9 cellular contexts compared by ENCODE assay signal in genomic region chr12:109833307-109834189, GRCh38. TPM values are rescaled to one million over a fixed set of nuclear protein-coding genes. Genes with fewer than 3 reads are reported as not detected.
DNase-seq lines count a peak whose midpoint lies in the region; ATAC-seq and TF ChIP-seq lines count a peak whose summit lies in the region.
"Had no signal": no experiment of that assay in that cellular context is flagged by ENCODE, and none has a peak within 500 bp of the region (broad histone marks: within the 10 kb centered on the region; RNA-seq: fewer than 3 reads in every experiment).

TRPV4 (minus strand) TSS chr12:109833398; CDS start chr12:109814796, 18,602 bp downstream.

- H3K4me1 ChIP-seq in breast epithelium (no peaks in the 10 kb centered on the region), esophagus muscularis mucosa (peaks cover 2 to 18% (median 11%) of the 10 kb centered on the region in 4 donors), mesendoderm (ENCODE audit: control insufficient read depth, low read depth, low read length) (no peaks in the 10 kb centered on the region), MM.1S (ENCODE audit: low read length) (no peaks in the 10 kb centered on the region)

- H3K4me1 Mint-ChIP-seq in MCF 10A (ENCODE audit: insufficient read depth, unreplicated experiment) = peaks cover 17% of the 10 kb centered on the region

- no peaks in the 10 kb centered on the region for H3K36me3 Mint-ChIP-seq in MCF 10A (ENCODE audit: insufficient read depth, unreplicated experiment)

- H3F3A ChIP-seq in MM.1S (ENCODE audit: insufficient read depth, low read length) = no peaks in the 10 kb centered on the region

- no peak within 1 kb of the TSS for H4K8ac ChIP-seq in mesendoderm (ENCODE audit: low read depth, low read length)

- H3K27ac ChIP-seq in breast epithelium (peak within 1 kb of the TSS in 1 of 2 donors; percentile 58), esophagus muscularis mucosa (replicated peaks in 1 of 4) (no peak within 1 kb of the TSS), mesendoderm (ENCODE audit: low read depth, low read length) (no peak within 1 kb of the TSS), MM.1S (ENCODE audit: low read length) (no peak within 1 kb of the TSS), WERI-Rb-1 (no peak within 1 kb of the TSS)

- intact Hi-C loops in breast epithelium (cut with DNase I; ENCODE audit: low total_unique reads) = no loop called here
- intact Hi-C loops in MCF 10A (cut with micrococcal nuclease) = no loop called here
- intact Hi-C loops in esophagus muscularis mucosa (cut with DNase I) = no loop called here

- H3K23ac ChIP-seq in mesendoderm (ENCODE audit: low read length) = no peak within 1 kb of the TSS

- TF ChIP-seq POLR2A in breast epithelium (IDR thresholded peaks at IDR 0.05) (no peak), esophagus muscularis mucosa (IDR thresholded peaks at IDR 0.05; ENCODE audit: low read depth) (no peak)

- H4K5ac ChIP-seq in mesendoderm (ENCODE audit: low read length) = no peak within 1 kb of the TSS

- H3K56ac ChIP-seq in mesendoderm (ENCODE audit: low read length) = peak within 1 kb of the TSS; percentile 76

- no peak within 1 kb of the TSS for H2AK5ac ChIP-seq in mesendoderm (ENCODE audit: low read length)

- no peak for ATAC-seq in HG02870 (IDR thresholded peaks at IDR 0.05; ENCODE audit: unreplicated experiment)

- peak within 1 kb of the TSS; percentile 22 for H3K4ac ChIP-seq in mesendoderm (ENCODE audit: low read depth, low read length)

- BruUV-seq in MCF 10A (replicated peaks; lab: Mats Ljungman, UMichigan) = no TSS peak

- peak within 1 kb of the TSS; percentile 65 for H3K9ac ChIP-seq in mesendoderm (ENCODE audit: low read length)
- no peak within 1 kb of the TSS for H3K9ac ChIP-seq in MM.1S (ENCODE audit: low read length)

- no peaks in the 10 kb centered on the region for H3K27me3 ChIP-seq in breast epithelium
- H3K27me3 ChIP-seq in esophagus muscularis mucosa = peaks cover 4 to 55% (median 6%) of the 10 kb centered on the region in 4 donors
- no peaks in the 10 kb centered on the region for H3K27me3 ChIP-seq in mesendoderm (ENCODE audit: insufficient read depth, low read length, poor library complexity)
- peaks cover 3% of the 10 kb centered on the region; the same call in 1 of the 2 replicates for H3K27me3 ChIP-seq in MM.1S (replicated peaks; ENCODE audit: insufficient read depth, low read length)
- no peaks in the 10 kb centered on the region for H3K27me3 ChIP-seq in WERI-Rb-1 (ENCODE audit: insufficient read depth, low read depth, severe bottlenecking)

- H3K9me2 ChIP-seq in MM.1S (replicated peaks; ENCODE audit: insufficient read depth, low read length) = no peaks in the 10 kb centered on the region

- no peak within 1 kb of the TSS for H3K27ac Mint-ChIP-seq in MCF 10A (ENCODE audit: low read depth, unreplicated experiment)

- H3K4me3 Mint-ChIP-seq in MCF 10A (ENCODE audit: unreplicated experiment) = no peak within 1 kb of the TSS

- CTCF ChIA-PET in MCF 10A (lab: Yijun Ruan, JAX) = interaction anchor here (0.9 to 4.2 kb wide), 3 partner anchors 13 to 28 kb away, joined by 3 to 25 read pairs (median 12); no protein-coding TSS in a partner anchor

- TF ChIP-seq CTCF in breast epithelium (IDR thresholded peaks at IDR 0.05) (no peak), MCF 10A (IDR thresholded peaks at IDR 0.05; ENCODE audit: unreplicated experiment) (no peak), esophagus muscularis mucosa (IDR thresholded peaks at IDR 0.05) (no peak), MM.1S (IDR thresholded peaks at IDR 0.05; ENCODE audit: low read length) (no peak), WERI-Rb-1 (IDR thresholded peaks at IDR 0.05; ENCODE audit: low read depth, low read length) (no peak)

- DNase-seq in breast epithelium (ENCODE audit: low spot score in 2 of 2) (no peak), MCF 10A (ENCODE audit: unreplicated experiment) (no peak), esophagus muscularis mucosa (ENCODE audit: extremely low spot score) (no peak), mesendoderm (peak; percentile 61), MM.1S (no peak), WERI-Rb-1 (no peak)
- no peak for DNase-seq in stimulated activated naive CD4-positive, alpha-beta T cell (lab: John Stamatoyannopoulos, UW)
- DNase-seq: NCI-H524 treated with DMSO at 0.1 percent for 48 hours had no signal

- no peak for TF ChIP-seq EP300 in esophagus muscularis mucosa (IDR thresholded peaks at IDR 0.05)

- H4K20me1 ChIP-seq in MM.1S (ENCODE audit: insufficient read depth, low read length) = no peaks in the 10 kb centered on the region

- H3K9me3 ChIP-seq in breast epithelium (no peaks in the 10 kb centered on the region), esophagus muscularis mucosa (no peaks in the 10 kb centered on the region), MM.1S (replicated peaks; ENCODE audit: insufficient read depth, low read length) (no peaks in the 10 kb centered on the region), WERI-Rb-1 (ENCODE audit: severe bottlenecking) (no peaks in the 10 kb centered on the region)

- H3K36me3 ChIP-seq in breast epithelium = no peaks in the 10 kb centered on the region
- no peaks in the 10 kb centered on the region for H3K36me3 ChIP-seq in esophagus muscularis mucosa
- H3K36me3 ChIP-seq in mesendoderm (ENCODE audit: control insufficient read depth, insufficient read depth, low read length) = no peaks in the 10 kb centered on the region
- no peaks in the 10 kb centered on the region for H3K36me3 ChIP-seq in MM.1S (replicated peaks; ENCODE audit: insufficient read depth, low read length)
- no peaks in the 10 kb centered on the region for H3K36me3 ChIP-seq in WERI-Rb-1

- H2BK120ac ChIP-seq in mesendoderm (ENCODE audit: low read depth, low read length) = no peak within 1 kb of the TSS

- no peaks in the 10 kb centered on the region for H3K79me1 ChIP-seq in mesendoderm (ENCODE audit: low read length)

- H3K79me2 ChIP-seq in mesendoderm (ENCODE audit: control insufficient read depth, insufficient read depth, low read length) (no peaks in the 10 kb centered on the region), MM.1S (ENCODE audit: low read length) (no peaks in the 10 kb centered on the region)

- no peak within 1 kb of the TSS for H2BK15ac ChIP-seq in mesendoderm (replicated peaks; ENCODE audit: low read depth)

- H2BK5ac ChIP-seq in mesendoderm (ENCODE audit: low read length) = no peak within 1 kb of the TSS

- WGBS in esophagus muscularis mucosa = 55% methylated on average over 16 of the region's 67 CpGs
- WGBS in mesendoderm (ENCODE audit: extremely low coverage, insufficient coverage, low lambda C conversion rate) = no CpG with 5 or more reads among the region's 67 CpGs

- H3K9me3 Mint-ChIP-seq in MCF 10A (ENCODE audit: unreplicated experiment) = no peaks in the 10 kb centered on the region

- POLR2A ChIA-PET in MCF 10A (lab: Yijun Ruan, JAX) = no interaction called here

- H3K27me3 Mint-ChIP-seq in MCF 10A (ENCODE audit: insufficient read depth, unreplicated experiment) = no peaks in the 10 kb centered on the region

- H3K4me3 ChIP-seq in breast epithelium = peak within 1 kb of the TSS; percentile 49 to 70 (median 60)
- peak within 1 kb of the TSS; percentile 49 to 63 (median 52) for H3K4me3 ChIP-seq in esophagus muscularis mucosa
- H3K4me3 ChIP-seq in mesendoderm (ENCODE audit: low read length) = peak within 1 kb of the TSS; percentile 28
- no peak within 1 kb of the TSS for H3K4me3 ChIP-seq in MM.1S (ENCODE audit: low read length)
- no peak within 1 kb of the TSS for H3K4me3 ChIP-seq in WERI-Rb-1 (ENCODE audit: low read depth, low read length)

- H3K4me2 ChIP-seq in mesendoderm (ENCODE audit: low read length) (peak within 1 kb of the TSS; percentile 22), MM.1S (ENCODE audit: low read depth, low read length) (no peak within 1 kb of the TSS)

- no peak within 1 kb of the TSS for H2AFZ ChIP-seq in MM.1S (ENCODE audit: low read length)

- peak within 1 kb of the TSS; percentile 29 for H3K18ac ChIP-seq in mesendoderm (ENCODE audit: low read length)

RNA-seq across cellular contexts. Expression of gene TRPV4, which starts in this region (rescaled TPM):
- total RNA-seq in breast epithelium (1 to 10 TPM in 2 of 3 donors, under 1 TPM in 1; 0.64 to 6.4 (median 2.0) TPM), MCF 10A (2022) (0.09 and 0.15 TPM in 2 replicates), esophagus muscularis mucosa (under 1 TPM; under 0.01 to 0.63 (median 0.35) TPM)
- polyA plus RNA-seq in mesendoderm (2013, experiment 1 of 2) = 1.2 TPM
- 1.2 TPM for polyA plus RNA-seq in mesendoderm (2013, experiment 2 of 2)

Comparison
In these comparisons a context has a peak if more than half of its experiments do, and no peak if none do; other contexts are left out.
1. H3K4me3 ChIP-seq: peak in breast epithelium (3 of 3), esophagus muscularis mucosa (4 of 4) and mesendoderm (single experiment); none in MM.1S (single experiment) and WERI-Rb-1 (single experiment).